ENCODE assay signal across 19 cellular contexts in genomic region chr1:1148569-1148968, GRCh38. TPM values are rescaled to one million over a fixed set of nuclear protein-coding genes. Genes with fewer than 3 reads are reported as not detected.
DNase-seq lines count a peak whose midpoint lies in the region; ATAC-seq and TF ChIP-seq lines count a peak whose summit lies in the region.
"Had no signal": no experiment of that assay in that cellular context is flagged by ENCODE, and none has a peak within 500 bp of the region (broad histone marks: within the 10 kb centered on the region; RNA-seq: fewer than 3 reads in every experiment).

No MANE protein-coding gene starts in this region.

- H3K27ac ChIP-seq in mammary epithelial cell (ENCODE audit: insufficient read depth, low read depth, low read length) (no peak overlapping the region), breast epithelium (no peak overlapping the region)
- H3K27ac ChIP-seq: BLaER1 had no signal

- no peak overlapping the region for H3K4me3 Mint-ChIP-seq in activated T-helper 17 cell treated with anti-CD3 and anti-CD28 coated beads, Interleukin-2, amount 50 U/mL, for 72 hours
- H3K4me3 Mint-ChIP-seq in memory B cell: no peak overlapping the region
- H3K4me3 Mint-ChIP-seq in type B pancreatic cell: no peak overlapping the region
- H3K4me3 Mint-ChIP-seq: CD14-positive monocyte; CD8-positive, alpha-beta T cell; H9 had no signal

- H3K36me3 ChIP-seq in mammary epithelial cell (ENCODE audit: insufficient read depth, low read length) (no peaks in the 10 kb centered on the region), breast epithelium (no peaks in the 10 kb centered on the region)
- H3K36me3 ChIP-seq: BLaER1 had no signal

- DNase-seq in mammary epithelial cell (no peak), breast epithelium (ENCODE audit: low spot score in 2 of 2) (no peak), memory B cell (ENCODE audit: low spot score in 2 of 2) (no peak), type B pancreatic cell (ENCODE audit: extremely low spot score, unreplicated experiment) (no peak), DMS53 treated with DMSO at 0.1 percent for 48 hours (lab: John Stamatoyannopoulos, UW; ENCODE audit: unreplicated experiment) (no peak), omental fat pad (ENCODE audit: low spot score) (no peak)
- DNase-seq: 8988T; Calu3; CD8-positive, alpha-beta T cell; DMS53; GOT3; H9 had no signal

- H3K79me2 ChIP-seq in mammary epithelial cell (ENCODE audit: insufficient read depth, low read length): no peaks in the 10 kb centered on the region

- no TSS peak for BruUV-seq in mammary epithelial cell (replicated peaks; lab: Mats Ljungman, UMichigan)

- no peak for TF ChIP-seq POLR2A in breast epithelium (IDR thresholded peaks at IDR 0.05)

- no peaks in the 10 kb centered on the region for H3K27me3 Mint-ChIP-seq in activated T-helper 17 cell treated with anti-CD3 and anti-CD28 coated beads, Interleukin-2, amount 50 U/mL, for 72 hours
- no peaks in the 10 kb centered on the region for H3K27me3 Mint-ChIP-seq in memory B cell
- H3K27me3 Mint-ChIP-seq in type B pancreatic cell: no peaks in the 10 kb centered on the region

- TF ChIP-seq CTCF in mammary epithelial cell (conservative IDR thresholded peaks at IDR 0.05 in 1 of 2, IDR thresholded peaks at IDR 0.05 in 1 of 2; ENCODE audit: extremely low read depth in 1 of 2, insufficient read depth in 1 of 2, low read depth in 1 of 2, low read length in 2 of 2) (no peak), breast epithelium (IDR thresholded peaks at IDR 0.05) (no peak), type B pancreatic cell (conservative IDR thresholded peaks at IDR 0.05) (no peak), omental fat pad (IDR thresholded peaks at IDR 0.05) (no peak)

- H4K20me1 ChIP-seq in mammary epithelial cell (ENCODE audit: insufficient read depth, low read length): no peaks in the 10 kb centered on the region
- H4K20me1 ChIP-seq: BLaER1 had no signal

- H3K9ac ChIP-seq in mammary epithelial cell (ENCODE audit: insufficient read depth, low read length): no peak overlapping the region
- H3K9ac ChIP-seq: BLaER1 had no signal

- no peak overlapping the region for H3K4me3 ChIP-seq in mammary epithelial cell (replicated peaks in 1 of 3; ENCODE audit: insufficient read depth in 1 of 3, low read depth in 2 of 3, low read length in 3 of 3)
- H3K4me3 ChIP-seq in breast epithelium: no peak overlapping the region
- H3K4me3 ChIP-seq: BLaER1 had no signal

- no peak for ATAC-seq in activated T-helper 17 cell treated with anti-CD3 and anti-CD28 coated beads, Interleukin-2, amount 50 U/mL, for 72 hours (replicated peaks)
- no peak for ATAC-seq in memory B cell (ENCODE audit: low read depth)
- ATAC-seq in GM19351 (IDR thresholded peaks at IDR 0.05; ENCODE audit: unreplicated experiment): no peak
- ATAC-seq in omental fat pad (ENCODE audit: low FRiP score): no peak
- ATAC-seq: CD8-positive, alpha-beta T cell had no signal

- intact Hi-C loops in mammary epithelial cell (cut with micrococcal nuclease) (no loop called here), breast epithelium (cut with DNase I; ENCODE audit: low total_unique reads) (no loop called here)

- in situ Hi-C loops in mammary epithelial cell (cut with MboI; ENCODE audit: low sequenced_read_pairs in 2 of 2): no loop called here

- no peaks in the 10 kb centered on the region for H3K27me3 ChIP-seq in mammary epithelial cell (ENCODE audit: insufficient read depth, low read length)
- no peaks in the 10 kb centered on the region for H3K27me3 ChIP-seq in breast epithelium
- H3K27me3 ChIP-seq: BLaER1 had no signal

- dilution Hi-C loops in mammary epithelial cell (cut with HindIII; ENCODE audit: low sequenced_read_pairs): loop anchor here (5.0 kb wide), 2 partner anchors 36 to 81 kb away; no protein-coding TSS in a partner anchor

- peak overlapping the region; percentile 38 for H3K27ac Mint-ChIP-seq in activated T-helper 17 cell treated with anti-CD3 and anti-CD28 coated beads, Interleukin-2, amount 50 U/mL, for 72 hours
- H3K27ac Mint-ChIP-seq in memory B cell (peak overlapping the region; percentile 62), type B pancreatic cell (peak overlapping the region; percentile 56)
- H3K27ac Mint-ChIP-seq: CD14-positive monocyte; CD8-positive, alpha-beta T cell; H9 had no signal

- H2AFZ ChIP-seq in mammary epithelial cell (ENCODE audit: low read depth, low read length): peak overlapping the region; percentile 35

- peaks cover 13% of the 10 kb centered on the region for H3K9me3 Mint-ChIP-seq in activated T-helper 17 cell treated with anti-CD3 and anti-CD28 coated beads, Interleukin-2, amount 50 U/mL, for 72 hours
- peaks cover 13% of the 10 kb centered on the region for H3K9me3 Mint-ChIP-seq in memory B cell
- peaks cover 13% of the 10 kb centered on the region for H3K9me3 Mint-ChIP-seq in type B pancreatic cell

- CTCF ChIA-PET in mammary epithelial cell (lab: Charles Lee; ENCODE audit: low non-redundant PET): no interaction called here

- H3K4me1 Mint-ChIP-seq in activated T-helper 17 cell treated with anti-CD3 and anti-CD28 coated beads, Interleukin-2, amount 50 U/mL, for 72 hours: peaks cover 13% of the 10 kb centered on the region
- H3K4me1 Mint-ChIP-seq in memory B cell: peaks cover 15% of the 10 kb centered on the region
- H3K4me1 Mint-ChIP-seq in type B pancreatic cell (ENCODE audit: unreplicated experiment): peaks cover 6% of the 10 kb centered on the region

- no peaks in the 10 kb centered on the region for H3K36me3 Mint-ChIP-seq in activated T-helper 17 cell treated with anti-CD3 and anti-CD28 coated beads, Interleukin-2, amount 50 U/mL, for 72 hours (ENCODE audit: low read depth)
- peaks cover 1% of the 10 kb centered on the region for H3K36me3 Mint-ChIP-seq in memory B cell
- no peaks in the 10 kb centered on the region for H3K36me3 Mint-ChIP-seq in type B pancreatic cell
- H3K36me3 Mint-ChIP-seq: CD14-positive monocyte; CD8-positive, alpha-beta T cell had no signal

- 17% methylated on average over 17 of the region's 24 CpGs for WGBS in mammary epithelial cell (ENCODE audit: low coverage, missing lambda C conversion rate)

- peaks cover 6% of the 10 kb centered on the region for H3K9me3 ChIP-seq in mammary epithelial cell (replicated peaks; ENCODE audit: insufficient read depth, low read length)
- peaks cover 0 to 4% of the 10 kb centered on the region in 2 donors for H3K9me3 ChIP-seq in breast epithelium

- H3K4me1 ChIP-seq in mammary epithelial cell (ENCODE audit: insufficient read depth, low read length) (peaks cover 5% of the 10 kb centered on the region), breast epithelium (no peaks in the 10 kb centered on the region)

- H3K4me2 ChIP-seq in mammary epithelial cell (ENCODE audit: insufficient read depth, low read depth, low read length): no peak overlapping the region
- H3K4me2 ChIP-seq: BLaER1 had no signal

RNA-seq across cellular contexts. Expression of gene TTLL10, which starts 25.1 kb away (rescaled TPM):
- total RNA-seq in mammary epithelial cell: not detected
- not detected for polyA plus RNA-seq in mammary epithelial cell
- polyA minus RNA-seq in mammary epithelial cell: not detected
- total RNA-seq in breast epithelium: under 1 TPM; 0.15 to 0.33 (median 0.16) TPM
- under 1 TPM in 1 of 2 donors, not detected in 1; 0.11 TPM for total RNA-seq in activated T-helper 17 cell treated with anti-CD3 and anti-CD28 coated beads, Interleukin-2, amount 50 U/mL, for 72 hours
- 0.88 and 1.4 TPM in 2 replicates for total RNA-seq in type B pancreatic cell (ENCODE audit: low replicate concordance)
- 1 to 10 TPM in 1 of 4 donors, under 1 TPM in 2, not detected in 1; 0.48 to 1.0 (median 0.95) TPM for total RNA-seq in omental fat pad
- total RNA-seq: A673; CD8-positive, alpha-beta T cell had no signal
- polyA plus RNA-seq: AG04450 had no signal

RNA-seq across cellular contexts. Expression of gene C1orf159, which starts 32.7 kb away (rescaled TPM):
- total RNA-seq in mammary epithelial cell (10 to 100 TPM in 1 of 2 donors, 1 to 10 TPM in 1; 9.5 to 23.8 TPM), breast epithelium (10 to 100 TPM in 2 of 3 donors, 1 to 10 TPM in 1; 6.9 to 24.0 (median 12.5) TPM), type B pancreatic cell (ENCODE audit: low replicate concordance) (20.0 and 21.2 TPM in 2 replicates), omental fat pad (10 to 100 TPM in 2 of 4 donors, 1 to 10 TPM in 2; 5.6 to 12.0 (median 9.5) TPM)
- 11.6 TPM for polyA plus RNA-seq in mammary epithelial cell
- polyA minus RNA-seq in mammary epithelial cell: 0.88 TPM
- total RNA-seq in activated T-helper 17 cell treated with anti-CD3 and anti-CD28 coated beads, Interleukin-2, amount 50 U/mL, for 72 hours: 10 to 100 TPM; 15.7 to 18.8 TPM

RNA-seq across cellular contexts. Expression of gene TNFRSF18, which starts 57.8 kb away (rescaled TPM):
- total RNA-seq in mammary epithelial cell: under 1 TPM in 1 of 2 donors, not detected in 1; 0.67 TPM
- not detected for polyA plus RNA-seq in mammary epithelial cell
- not detected for polyA minus RNA-seq in mammary epithelial cell
- total RNA-seq in breast epithelium: 1 to 10 TPM in 2 of 3 donors, not detected in 1; 1.9 to 5.9 TPM
- 100 to 1,000 TPM; 105 to 796 TPM for total RNA-seq in activated T-helper 17 cell treated with anti-CD3 and anti-CD28 coated beads, Interleukin-2, amount 50 U/mL, for 72 hours
- total RNA-seq in type B pancreatic cell (ENCODE audit: low replicate concordance): 0.38 TPM in 1 of 2 replicates, not detected in the other
- total RNA-seq in omental fat pad: 1 to 10 TPM in 2 of 4 donors, under 1 TPM in 1, not detected in 1; 0.44 to 2.8 (median 1.7) TPM
- total RNA-seq: Calu3, HT-29 had no signal
- polyA plus RNA-seq: CD14-positive monocyte had no signal

Comparison
In these comparisons a context has a peak if more than half of its experiments do, and no peak if none do; other contexts are left out.
1. RNA of gene TNFRSF18, which starts 57.8 kb away (total RNA-seq): 105 to 796 TPM in activated T-helper 17 cell treated with anti-CD3 and anti-CD28 coated beads, Interleukin-2, amount 50 U/mL, for 72 hours; 1.9 to 5.9 TPM in breast epithelium, 0.44 to 2.8 TPM in omental fat pad, 0.67 TPM in mammary epithelial cell and 0.38 TPM in type B pancreatic cell; every median in the first group is over 10 times any median in the second.
2. Peak in every context shown above with its lines, with median percentiles within 50 percentile points of each other: H3K27ac Mint-ChIP-seq.